Comparison of ENCODE assay signal across 10 cellular contexts in genomic region chr5:172906436-172906835, GRCh38. TPM values are rescaled to one million over a fixed set of nuclear protein-coding genes. Genes with fewer than 3 reads are reported as not detected.
DNase-seq lines count a peak whose midpoint lies in the region; ATAC-seq, FAIRE-seq and TF ChIP-seq lines count a peak whose summit lies in the region.
"Had no signal": no experiment of that assay in that cellular context is flagged by ENCODE, and none has a peak within 500 bp of the region (broad histone marks: within the 10 kb centered on the region; RNA-seq: fewer than 3 reads in every experiment).

No MANE protein-coding gene starts in this region.

- H3K36me3 ChIP-seq in HUES48 (ENCODE audit: control insufficient read depth, insufficient read depth, low read length) (peaks cover 26% of the 10 kb centered on the region), kidney (ENCODE audit: control insufficient read depth in 1 of 2, insufficient read depth in 2 of 2, low read length in 2 of 2) (peaks cover 0 to 2% of the 10 kb centered on the region in 2 donors)
- H3K36me3 ChIP-seq: ovary had no signal

- intact Hi-C loops in kidney (cut with DNase I): no loop called here

- H3K4me1 ChIP-seq in HUES48 (ENCODE audit: control insufficient read depth, insufficient read depth, low read length): peaks cover 11% of the 10 kb centered on the region
- H3K4me1 ChIP-seq in kidney (ENCODE audit: control insufficient read depth in 1 of 2, insufficient read depth in 1 of 2, low read depth in 1 of 2, low read length in 2 of 2): peaks cover 31 to 39% of the 10 kb centered on the region in 2 donors

- H3K4me3 ChIP-seq in HUES48 (ENCODE audit: low read depth, low read length) (no peak overlapping the region), kidney (ENCODE audit: low read length in 2 of 2) (no peak overlapping the region)
- H3K4me3 ChIP-seq: ovary had no signal

- H3K9ac ChIP-seq in HUES48 (ENCODE audit: low read depth, low read length) (no peak overlapping the region), kidney (ENCODE audit: low read length in 2 of 2) (peak overlapping the region in 1 of 2 donors; percentile 81)

- TF ChIP-seq CTCF in kidney (IDR thresholded peaks at IDR 0.05; ENCODE audit: borderline replicate concordance, extremely low read depth, insufficient read depth): no peak

- FAIRE-seq in kidney (lab: Jason Lieb, UNC): no peak

- H3K27ac ChIP-seq in HUES48 (ENCODE audit: low read depth, low read length): peak overlapping the region; percentile 71
- H3K27ac ChIP-seq in kidney (ENCODE audit: low read depth in 2 of 2, low read length in 2 of 2): peak overlapping the region; percentile 95 to 97

- H3K27me3 ChIP-seq in HUES48 (ENCODE audit: control insufficient read depth, insufficient read depth, low read length): no peaks in the 10 kb centered on the region
- H3K27me3 ChIP-seq: ovary had no signal

- DNase-seq in A172 (ENCODE audit: low spot score) (peak; percentile 85), kidney (no peak), NCI-H2171 (lab: John Stamatoyannopoulos, UW) (no peak), COLO829 (ENCODE audit: low spot score) (no peak), NCI-H2081 treated with DMSO at 0.1 percent for 48 hours (lab: John Stamatoyannopoulos, UW) (no peak)
- no peak for DNase-seq in activated effector memory CD4-positive, alpha-beta T cell treated with Interleukin-2 at 50 U/mL for 16 hours
- DNase-seq: cerebellar nuclear complex had no signal

- no peaks in the 10 kb centered on the region for H3K9me3 ChIP-seq in HUES48 (ENCODE audit: control insufficient read depth, insufficient read depth, low read length)
- H3K9me3 ChIP-seq in kidney (ENCODE audit: control insufficient read depth in 1 of 2, low read length in 2 of 2): no peaks in the 10 kb centered on the region
- H3K9me3 ChIP-seq: ovary had no signal

- peak; percentile 63 for ATAC-seq in GM19395 (IDR thresholded peaks at IDR 0.05; ENCODE audit: unreplicated experiment)

RNA-seq across cellular contexts. Expression of gene RPL26L1, which starts 52.8 kb away (rescaled TPM):
- 187 and 205 TPM in 2 replicates for total RNA-seq in A172 (2014; rRNA removed; shearing (Covaris generic))
- total RNA-seq in kidney: 30.9 TPM
- polyA plus RNA-seq in kidney (ENCODE audit: insufficient read depth, low read depth, low replicate concordance): 80.7 TPM
